Comparison of ENCODE assay signal across 8 cellular contexts in genomic region chr17:80034977-80035686, GRCh38. TPM values are rescaled to one million over a fixed set of nuclear protein-coding genes. Genes with fewer than 3 reads are reported as not detected.
DNase-seq lines count a peak whose midpoint lies in the region; ATAC-seq, FAIRE-seq and TF ChIP-seq lines count a peak whose summit lies in the region.

No MANE protein-coding gene starts in this region.

- H3K27ac ChIP-seq in AG04450 (ENCODE audit: low read depth, low read length) (peak overlapping the region; percentile 65), SJCRH30 (peak overlapping the region; percentile 79), astrocyte (ENCODE audit: low read depth, low read length) (peak overlapping the region; percentile 46)

- H3K4me3 ChIP-seq in AG04450 (ENCODE audit: low read depth, low read length) = peak overlapping the region; percentile 76
- H3K4me3 ChIP-seq in SJCRH30 = peak overlapping the region; percentile 93
- peak overlapping the region; percentile 64 for H3K4me3 ChIP-seq in astrocyte (ENCODE audit: insufficient read depth, low read depth, low read length)
- peak overlapping the region; percentile 81 for H3K4me3 ChIP-seq in iPS-18c (ENCODE audit: insufficient read depth, low read depth, low read length)

- H3K4me1 ChIP-seq in SJCRH30 (peaks cover 32% of the 10 kb centered on the region), astrocyte (ENCODE audit: insufficient read depth, low read length) (peaks cover 10% of the 10 kb centered on the region)

- H3K4me3 Mint-ChIP-seq in astrocyte (ENCODE audit: unreplicated experiment) = peak overlapping the region; percentile 95

- H3K79me2 ChIP-seq in astrocyte (ENCODE audit: insufficient read depth, low read length) = peaks cover 49% of the 10 kb centered on the region

- H3K9ac ChIP-seq in astrocyte (ENCODE audit: low read length) = peak overlapping the region; percentile 90

- peak; percentile 17 for ATAC-seq in GM19455 (IDR thresholded peaks at IDR 0.05; ENCODE audit: unreplicated experiment)

- H3K27me3 ChIP-seq in AG04450 (ENCODE audit: control insufficient read depth, insufficient read depth, low read length) = no peaks in the 10 kb centered on the region
- no peaks in the 10 kb centered on the region for H3K27me3 ChIP-seq in SJCRH30
- H3K27me3 ChIP-seq in astrocyte (ENCODE audit: insufficient read depth, low read length) = no peaks in the 10 kb centered on the region

- TF ChIP-seq CTCF in AG04450 (IDR thresholded peaks at IDR 0.05; ENCODE audit: low read depth, low read length) = no peak
- TF ChIP-seq CTCF in astrocyte (IDR thresholded peaks at IDR 0.05; ENCODE audit: insufficient read depth, low read depth, low read length) = no peak

- H3K36me3 ChIP-seq in SJCRH30 (0 out of 2 replicates have a peak, but pooled peaks cover 4% of the 10 kb centered on the region), astrocyte (ENCODE audit: insufficient read depth, low read length) (no peaks in the 10 kb centered on the region)

- POLR2A ChIA-PET in AG04450 (lab: Yijun Ruan, JAX) = interaction anchor here (0.7 kb wide), 2 partner anchors 66 to 113 kb away, joined by 4 read pairs; partner anchors contain the start of gene GAA

- H3K9me3 Mint-ChIP-seq in astrocyte (ENCODE audit: unreplicated experiment) = no peaks in the 10 kb centered on the region

- peak overlapping the region; percentile 14 for H2AFZ ChIP-seq in astrocyte (ENCODE audit: low read depth, low read length)

- peak overlapping the region; percentile 88 for H3K4me2 ChIP-seq in astrocyte (ENCODE audit: low read length)

- FAIRE-seq in astrocyte (lab: Jason Lieb, UNC) = no peak

- H3K9me3 ChIP-seq in AG04450 (ENCODE audit: control insufficient read depth, insufficient read depth, low read length) = no peaks in the 10 kb centered on the region; the same call in 1 of the 2 replicates
- H3K9me3 ChIP-seq in SJCRH30 (replicated peaks) = no peaks in the 10 kb centered on the region
- H3K9me3 ChIP-seq in astrocyte (ENCODE audit: insufficient read depth, low read depth, low read length) = no peaks in the 10 kb centered on the region
- H3K9me3 ChIP-seq in iPS-18c (ENCODE audit: control insufficient read depth, insufficient read depth, low read length) = no peaks in the 10 kb centered on the region

- peaks cover 6% of the 10 kb centered on the region for H3K36me3 Mint-ChIP-seq in astrocyte (ENCODE audit: low read depth, unreplicated experiment)

- CTCF ChIA-PET in AG04450 (lab: Charles Lee) = interaction anchor here (1.0 kb wide), 1 partner anchor 66 kb away, joined by 4 read pairs; the partner anchor contains the start of gene GAA

- peak overlapping the region; percentile 89 for H3K27ac Mint-ChIP-seq in astrocyte (ENCODE audit: unreplicated experiment)

- H3K27me3 Mint-ChIP-seq in astrocyte (ENCODE audit: low read depth, unreplicated experiment) = no peaks in the 10 kb centered on the region

- peaks cover 46% of the 10 kb centered on the region for H4K20me1 ChIP-seq in astrocyte (ENCODE audit: insufficient read depth, low read length)

- DNase-seq in AG04450 (ENCODE audit: low read depth, low spot score) (no peak), SJCRH30 (peak; percentile 59 to 66), astrocyte (ENCODE audit: low read depth) (peak; percentile 29), NCI-H1092 (lab: John Stamatoyannopoulos, UW) (no peak), HuH-7 (ENCODE audit: low spot score) (no peak)
- DNase-seq in stimulated activated CD4-positive, alpha-beta T cell treated with anti-CD3 and anti-CD28 coated beads, Interleukin-15, amount 100 ng/mL, for 24 hours = peak; percentile 66

- H3K4me1 Mint-ChIP-seq in astrocyte (ENCODE audit: low read depth, unreplicated experiment) = peaks cover 8% of the 10 kb centered on the region

RNA-seq across cellular contexts. Expression of gene TBC1D16, which starts 0.5 kb away (rescaled TPM):
- polyA plus RNA-seq in AG04450 (2011; rRNA removed) = 10.9 and 14.7 TPM in 2 replicates
- 23.0 and 31.4 TPM in 2 replicates for polyA minus RNA-seq in AG04450 (2011; rRNA and poly(A)+ RNA removed)
- total RNA-seq in SJCRH30 (2014; rRNA removed; shearing (Covaris generic)) = 60.6 and 61.6 TPM in 2 replicates
- 37.6 and 45.1 TPM in 2 replicates for total RNA-seq in astrocyte

RNA-seq across cellular contexts. Expression of gene CCDC40, which starts 1.3 kb away (rescaled TPM):
- 2.0 and 2.4 TPM in 2 replicates for polyA plus RNA-seq in AG04450 (2011; rRNA removed)
- 0.87 and 3.8 TPM in 2 replicates for polyA minus RNA-seq in AG04450 (2011; rRNA and poly(A)+ RNA removed)
- total RNA-seq in SJCRH30 (2014; rRNA removed; shearing (Covaris generic)) = 8.8 and 11.3 TPM in 2 replicates
- total RNA-seq in astrocyte = 5.0 and 7.0 TPM in 2 replicates

Comparison
In these comparisons a context has a peak if more than half of its experiments do, and no peak if none do; other contexts are left out.
1. DNase-seq: peak in SJCRH30 (2 of 2), astrocyte (single experiment) and stimulated activated CD4-positive, alpha-beta T cell treated with anti-CD3 and anti-CD28 coated beads, Interleukin-15, amount 100 ng/mL, for 24 hours (single experiment); none in AG04450 (single experiment), NCI-H1092 (single experiment) and HuH-7 (single experiment).
2. Peak in every context shown above with its lines, with median percentiles within 50 percentile points of each other: H3K27ac ChIP-seq and H3K4me3 ChIP-seq.